9 cellular contexts compared by ENCODE assay signal in the genomic region with DNA sequence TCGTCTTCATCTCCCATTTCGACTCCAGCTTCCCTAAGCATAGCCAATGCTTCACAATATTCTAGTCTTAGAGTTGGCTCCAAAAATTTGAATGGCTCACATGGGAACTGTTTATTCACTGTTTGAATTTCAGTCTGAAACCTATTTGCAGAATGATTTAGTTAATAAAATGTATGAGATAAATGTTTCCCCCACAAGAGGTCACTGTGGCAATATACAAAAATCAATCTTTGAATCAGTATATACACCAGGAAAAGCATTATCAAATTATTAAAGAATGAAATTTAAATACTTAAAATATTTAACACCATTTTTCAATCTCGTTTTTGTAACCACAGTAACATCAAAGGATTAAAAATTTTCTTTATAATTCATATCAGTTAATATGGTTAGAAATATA. TPM values are rescaled to one million over a fixed set of nuclear protein-coding genes. Genes with fewer than 3 reads are reported as not detected.
DNase-seq lines count a peak whose midpoint lies in the region; ATAC-seq, FAIRE-seq and TF ChIP-seq lines count a peak whose summit lies in the region.
"Had no signal": no experiment of that assay in that cellular context is flagged by ENCODE, and none has a peak within 500 bp of the region (broad histone marks: within the 10 kb centered on the region; RNA-seq: fewer than 3 reads in every experiment).

No MANE protein-coding gene starts in this region.

- no peak overlapping the region for H3K27ac ChIP-seq in SK-N-MC
- no peak overlapping the region for H3K27ac ChIP-seq in small intestine (ENCODE audit: low read depth in 1 of 2, low read length in 1 of 2)
- H3K27ac ChIP-seq: SJSA1 had no signal

- peaks cover 11% of the 10 kb centered on the region for H3K4me1 Mint-ChIP-seq in stimulated activated naive CD8-positive, alpha-beta T cell treated with anti-CD3 and anti-CD28 coated beads, Interleukin-15, amount 100 ng/mL, for 72 hours

- H3K4me3 ChIP-seq in SK-N-MC, result no peak overlapping the region
- H3K4me3 ChIP-seq in fibroblast of the aortic adventitia (ENCODE audit: low read depth, low read length), result no peak overlapping the region
- no peak overlapping the region for H3K4me3 ChIP-seq in small intestine (ENCODE audit: low read depth in 1 of 2, low read length in 2 of 2)
- H3K4me3 ChIP-seq: SJSA1 had no signal

- peak; percentile 40 for DNase-seq in DMS79 (lab: John Stamatoyannopoulos, UW)
- DNase-seq in KBM-7, result peak; percentile 60
- DNase-seq in SK-N-MC (ENCODE audit: low read depth, low spot score), result peak; percentile 16
- DNase-seq in fibroblast of the aortic adventitia (ENCODE audit: low read depth), result peak; percentile 67
- peak; percentile 46 for DNase-seq in small intestine
- no peak for DNase-seq in GM12892 (ENCODE audit: insufficient read length)
- DNase-seq in stimulated activated naive CD8-positive, alpha-beta T cell treated with anti-CD3 and anti-CD28 coated beads, Interleukin-15, amount 100 ng/mL, for 72 hours, result no peak

- H3K27me3 ChIP-seq in small intestine (ENCODE audit: control insufficient read depth in 2 of 2, insufficient read depth in 2 of 2, low read length in 2 of 2), result no peaks in the 10 kb centered on the region
- H3K27me3 ChIP-seq: SJSA1 had no signal

- H3K27ac Mint-ChIP-seq in stimulated activated naive CD8-positive, alpha-beta T cell treated with anti-CD3 and anti-CD28 coated beads, Interleukin-15, amount 100 ng/mL, for 72 hours, result no peak overlapping the region

- TF ChIP-seq POLR2A in GM12892 (IDR thresholded peaks at IDR 0.05; ENCODE audit: low read depth, low read length), result no peak

- no peaks in the 10 kb centered on the region for H3K9me3 ChIP-seq in SK-N-MC (ENCODE audit: low read depth, low read length)
- H3K9me3 ChIP-seq in small intestine (ENCODE audit: control insufficient read depth, low read depth), result no peaks in the 10 kb centered on the region
- H3K9me3 ChIP-seq: SJSA1 had no signal

- FAIRE-seq in small intestine (lab: Jason Lieb, UNC) (peak; percentile 67), GM12892 (lab: Jason Lieb, UNC) (no peak)

- peak; percentile 39 for TF ChIP-seq CTCF in fibroblast of the aortic adventitia (IDR thresholded peaks at IDR 0.05; ENCODE audit: insufficient read depth, low read length)

- H3K4me1 ChIP-seq in small intestine (ENCODE audit: control insufficient read depth in 2 of 2, insufficient read depth in 1 of 2, low read depth in 1 of 2, low read length in 1 of 2), result no peaks in the 10 kb centered on the region
- H3K4me1 ChIP-seq: SJSA1 had no signal

- no peak overlapping the region for H3K4me3 Mint-ChIP-seq in stimulated activated naive CD8-positive, alpha-beta T cell treated with anti-CD3 and anti-CD28 coated beads, Interleukin-15, amount 100 ng/mL, for 72 hours

- no peak overlapping the region for H3K9ac ChIP-seq in SK-N-MC (ENCODE audit: insufficient read length)

- H3K27me3 Mint-ChIP-seq in stimulated activated naive CD8-positive, alpha-beta T cell treated with anti-CD3 and anti-CD28 coated beads, Interleukin-15, amount 100 ng/mL, for 72 hours, result no peaks in the 10 kb centered on the region

- ATAC-seq in stimulated activated naive CD8-positive, alpha-beta T cell treated with anti-CD3 and anti-CD28 coated beads, Interleukin-15, amount 100 ng/mL, for 72 hours, result no peak
- no peak for ATAC-seq in HG03460 (IDR thresholded peaks at IDR 0.05; ENCODE audit: unreplicated experiment)

- H3K36me3 ChIP-seq in SK-N-MC (ENCODE audit: insufficient read depth, low read length), result peaks cover 10% of the 10 kb centered on the region
- H3K36me3 ChIP-seq in small intestine (ENCODE audit: control insufficient read depth in 2 of 2, insufficient read depth in 2 of 2, low read length in 2 of 2), result peaks cover 4 to 7% of the 10 kb centered on the region in 2 donors

- no peaks in the 10 kb centered on the region for H3K9me3 Mint-ChIP-seq in stimulated activated naive CD8-positive, alpha-beta T cell treated with anti-CD3 and anti-CD28 coated beads, Interleukin-15, amount 100 ng/mL, for 72 hours

- in situ Hi-C loops in KBM-7 (cut with MboI; ENCODE audit: low pct_unique_long_range_greater_than_20kb, low sequenced_read_pairs), result loop anchor here (10.0 kb wide), 1 partner anchor 469 kb away; no protein-coding TSS in a partner anchor

- WGBS in small intestine, 3 donors, result 48 to 65% (median 62%) methylated on average over 3 of the region's 3 CpGs

RNA-seq across cellular contexts. Expression of a gene that starts 40.0 kb away (rescaled TPM):
- 13.2 and 39.1 TPM in 2 replicates for total RNA-seq in fibroblast of the aortic adventitia (ENCODE audit: low replicate concordance)
- 10 to 100 TPM in 2 of 3 donors, 1 to 10 TPM in 1; 9.5 to 25.0 (median 23.0) TPM for polyA plus RNA-seq in small intestine
- 65.6 TPM for polyA plus RNA-seq in GM12892 (2012; ENCODE audit: missing spikeins)

Comparison
In these comparisons a context has a peak if more than half of its experiments do, and no peak if none do; other contexts are left out.
1. DNase-seq: peak in DMS79 (single experiment), KBM-7 (single experiment), SK-N-MC (single experiment), fibroblast of the aortic adventitia (single experiment) and small intestine (single experiment); none in GM12892 (single experiment) and stimulated activated naive CD8-positive, alpha-beta T cell treated with anti-CD3 and anti-CD28 coated beads, Interleukin-15, amount 100 ng/mL, for 72 hours (0 of 2).